Comparison of ENCODE assay signal across 9 cellular contexts in the genomic region with DNA sequence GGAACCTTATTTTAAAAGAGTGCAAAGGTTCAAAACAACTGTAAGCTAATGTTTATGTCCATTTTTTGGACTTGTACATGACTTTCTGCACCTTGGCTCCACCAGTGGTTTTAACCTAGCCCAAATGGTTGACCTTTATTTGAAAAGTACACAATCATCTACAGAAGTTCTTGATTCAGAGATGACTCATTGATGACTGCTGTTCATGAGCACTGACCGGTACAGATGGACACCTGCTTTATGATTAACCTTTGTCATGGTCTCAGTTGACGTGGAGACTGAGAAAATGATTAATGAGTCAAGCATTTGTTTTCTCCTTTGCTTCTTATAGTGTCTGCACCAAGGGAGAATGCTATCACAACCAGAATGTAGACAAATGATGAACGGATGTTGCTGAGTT. TPM values are rescaled to one million over a fixed set of nuclear protein-coding genes. Genes with fewer than 3 reads are reported as not detected.
DNase-seq lines count a peak whose midpoint lies in the region; ATAC-seq and TF ChIP-seq lines count a peak whose summit lies in the region.
"Had no signal": no experiment of that assay in that cellular context is flagged by ENCODE, and none has a peak within 500 bp of the region (broad histone marks: within the 10 kb centered on the region; RNA-seq: fewer than 3 reads in every experiment).

No MANE protein-coding gene starts in this region.

- no peaks in the 10 kb centered on the region for H3K9me3 Mint-ChIP-seq in osteocyte (ENCODE audit: unreplicated experiment)
- H3K9me3 Mint-ChIP-seq: activated naive CD8-positive, alpha-beta T cell treated with anti-CD3 and anti-CD28 coated beads, Interleukin-2, amount 50 U/mL, for 24 hours had no signal

- H3K4me3 Mint-ChIP-seq in osteocyte (ENCODE audit: unreplicated experiment) = no peak overlapping the region
- H3K4me3 Mint-ChIP-seq: activated naive CD8-positive, alpha-beta T cell treated with anti-CD3 and anti-CD28 coated beads, Interleukin-2, amount 50 U/mL, for 24 hours had no signal

- intact Hi-C loops in posterior cingulate gyrus (cut with DNase I) = no loop called here

- no peaks in the 10 kb centered on the region for H3K4me1 Mint-ChIP-seq in osteocyte (ENCODE audit: unreplicated experiment)
- H3K4me1 Mint-ChIP-seq: activated naive CD8-positive, alpha-beta T cell treated with anti-CD3 and anti-CD28 coated beads, Interleukin-2, amount 50 U/mL, for 24 hours had no signal

- no peak overlapping the region for H3K27ac Mint-ChIP-seq in osteocyte (ENCODE audit: unreplicated experiment)
- H3K27ac Mint-ChIP-seq: activated naive CD8-positive, alpha-beta T cell treated with anti-CD3 and anti-CD28 coated beads, Interleukin-2, amount 50 U/mL, for 24 hours had no signal

- no peaks in the 10 kb centered on the region for H3K36me3 Mint-ChIP-seq in osteocyte (ENCODE audit: unreplicated experiment)

- TF ChIP-seq CTCF in osteocyte (IDR thresholded peaks at IDR 0.05) = no peak

- H3K27me3 Mint-ChIP-seq in osteocyte (ENCODE audit: unreplicated experiment) = no peaks in the 10 kb centered on the region

- peak; percentile 27 for DNase-seq in dermis blood vessel endothelial cell
- no peak for DNase-seq in anterior cingulate cortex (lab: John Stamatoyannopoulos, UW)
- no peak for DNase-seq in osteocyte (ENCODE audit: extremely low spot score, unreplicated experiment)
- no peak for DNase-seq in posterior cingulate gyrus
- no peak for DNase-seq in iPS-NIHi11 (ENCODE audit: low spot score)
- DNase-seq: activated naive CD8-positive, alpha-beta T cell treated with anti-CD3 and anti-CD28 coated beads, Interleukin-2, amount 50 U/mL, for 24 hours had no signal

- ATAC-seq in GM18498 (IDR thresholded peaks at IDR 0.05; ENCODE audit: unreplicated experiment) = peak; percentile 86
- ATAC-seq in GM21529 (IDR thresholded peaks at IDR 0.05; ENCODE audit: unreplicated experiment) = peak; percentile 73
- peak; percentile 93 for ATAC-seq in HG03432 (IDR thresholded peaks at IDR 0.05; ENCODE audit: unreplicated experiment)
- ATAC-seq: activated naive CD8-positive, alpha-beta T cell treated with anti-CD3 and anti-CD28 coated beads, Interleukin-2, amount 50 U/mL, for 24 hours had no signal

RNA-seq across cellular contexts. Expression of gene PTER, which starts 55.7 kb away (rescaled TPM):
- total RNA-seq in dermis blood vessel endothelial cell = 7.5 and 9.8 TPM in 2 replicates
- total RNA-seq in osteocyte = 2.6 and 3.1 TPM in 2 replicates
